Comparison of ENCODE assay signal across 16 cellular contexts in the genomic region with DNA sequence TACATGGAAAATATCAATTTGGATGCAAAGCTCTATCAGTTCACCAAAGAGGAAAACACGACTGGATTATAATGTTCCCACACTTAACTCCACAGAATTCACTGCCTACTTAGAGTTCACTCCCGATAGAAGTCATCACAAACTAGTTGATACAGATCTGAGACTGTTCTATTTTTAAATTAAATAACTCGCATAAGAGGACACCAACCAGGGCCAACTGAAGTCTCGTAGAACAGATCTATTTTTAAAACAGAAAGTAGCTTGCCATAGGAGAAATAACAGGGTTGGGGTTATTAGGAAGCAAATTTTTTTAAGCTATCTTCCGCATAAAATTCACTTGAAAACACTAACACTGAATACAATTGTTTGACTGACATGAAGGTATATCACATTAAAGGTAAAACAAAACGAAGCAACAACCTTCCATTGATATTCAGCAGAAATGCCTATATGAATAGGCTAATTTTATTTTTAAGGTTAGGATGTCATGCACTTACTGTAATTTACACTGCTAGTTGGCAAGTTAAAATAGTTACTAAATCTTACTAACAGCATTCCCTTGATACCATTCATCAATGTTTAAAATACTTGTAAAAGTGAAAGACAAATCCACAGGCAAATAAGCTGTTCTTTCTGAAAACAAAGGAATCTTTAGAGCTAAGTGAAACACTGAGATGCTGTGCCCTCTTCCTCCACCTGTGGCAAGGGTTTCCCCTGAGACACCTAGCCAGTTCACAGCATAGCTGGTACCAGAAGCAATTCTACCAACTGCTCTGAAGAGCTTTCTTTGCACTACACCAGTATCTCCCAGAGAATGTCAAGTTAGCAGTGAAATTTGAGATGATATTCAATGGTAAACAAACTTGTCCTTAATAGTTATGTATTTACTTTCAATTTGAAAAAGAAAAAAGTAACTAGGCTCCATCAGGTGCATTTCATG.
DNase-seq lines count a peak whose midpoint lies in the region; ATAC-seq, FAIRE-seq and TF ChIP-seq lines count a peak whose summit lies in the region.
"Had no signal": no experiment of that assay in that cellular context is flagged by ENCODE, and none has a peak within 500 bp of the region (broad histone marks: within the 10 kb centered on the region; RNA-seq: fewer than 3 reads in every experiment).

No MANE protein-coding gene starts in this region.

- H4K20me1 ChIP-seq in MM.1S (ENCODE audit: insufficient read depth, low read length) (no peaks in the 10 kb centered on the region), osteoblast (ENCODE audit: insufficient read depth, low read length) (no peaks in the 10 kb centered on the region)

- peaks cover 28% of the 10 kb centered on the region for H3K4me1 ChIP-seq in MM.1S (ENCODE audit: low read length)
- no peaks in the 10 kb centered on the region for H3K4me1 ChIP-seq in endocrine pancreas (ENCODE audit: control insufficient read depth, insufficient read depth, low read length)
- peaks cover 6% of the 10 kb centered on the region for H3K4me1 ChIP-seq in osteoblast (ENCODE audit: insufficient read depth, low read length)

- no peaks in the 10 kb centered on the region for H3K9me3 ChIP-seq in MM.1S (replicated peaks; ENCODE audit: insufficient read depth, low read length)
- no peaks in the 10 kb centered on the region for H3K9me3 ChIP-seq in endocrine pancreas (ENCODE audit: control insufficient read depth, low read length)
- no peaks in the 10 kb centered on the region for H3K9me3 ChIP-seq in osteoblast (ENCODE audit: low read depth, low read length)
- H3K9me3 ChIP-seq: Peyer's patch had no signal

- H2AFZ ChIP-seq in MM.1S (ENCODE audit: low read length) = peak overlapping the region; percentile 33; the same call in 1 of the 2 replicates
- no peak overlapping the region for H2AFZ ChIP-seq in osteoblast (ENCODE audit: low read length)

- no peaks in the 10 kb centered on the region for H3K79me2 ChIP-seq in MM.1S (ENCODE audit: low read length)
- no peaks in the 10 kb centered on the region for H3K79me2 ChIP-seq in osteoblast (ENCODE audit: insufficient read depth, low read length)

- intact Hi-C loops in left colon (cut with DNase I, micrococcal nuclease) = no loop called here

- TF ChIP-seq CTCF in MM.1S (IDR thresholded peaks at IDR 0.05; ENCODE audit: low read length) (0 out of 2 replicates have a peak, but pooled peaks have one; percentile 8), osteoblast (IDR thresholded peaks at IDR 0.05; ENCODE audit: extremely low read depth, low read depth, low read length) (no peak)

- FAIRE-seq in frontal cortex (lab: Jason Lieb, UNC) = no peak
- FAIRE-seq: bronchial epithelial cell, GM12892 had no signal

- peak overlapping the region; percentile 40; the same call in 1 of the 2 replicates for H3K27ac ChIP-seq in MM.1S (ENCODE audit: low read length)
- no peak overlapping the region for H3K27ac ChIP-seq in osteoblast (ENCODE audit: low read depth, low read length)

- H3K4me2 ChIP-seq in MM.1S (ENCODE audit: low read depth, low read length) (peak overlapping the region; percentile 63), osteoblast (ENCODE audit: insufficient read depth, low read length) (peak overlapping the region; percentile 54)

- H3K9ac ChIP-seq in MM.1S (ENCODE audit: low read length) (no peak overlapping the region), endocrine pancreas (ENCODE audit: control insufficient read depth, insufficient read depth, low read length) (no peak overlapping the region)

- no peaks in the 10 kb centered on the region for H3K9me2 ChIP-seq in MM.1S (replicated peaks; ENCODE audit: insufficient read depth, low read length)

- DNase-seq in NCI-H2171 treated with DMSO at 0.1 percent for 48 hours (lab: John Stamatoyannopoulos, UW) (peak; percentile 3), NCI-H2171 (lab: John Stamatoyannopoulos, UW) (no peak), MM.1S (peak; percentile 71), osteoblast (ENCODE audit: insufficient read length, low spot score, missing footprints) (no peak), frontal cortex (ENCODE audit: low spot score in 2 of 2) (no peak), left colon (no peak)
- DNase-seq: activated effector memory CD4-positive, alpha-beta T cell treated with anti-CD3 and anti-CD28 coated beads, Interleukin-2, amount 50 U/mL, for 16 hours; CD8-positive, alpha-beta memory T cell; islet precursor cell; naive thymus-derived CD8-positive, alpha-beta T cell; NCI-H446; Peyer's patch had no signal

- H3K27me3 ChIP-seq in MM.1S (replicated peaks; ENCODE audit: insufficient read depth, low read length) (no peaks in the 10 kb centered on the region), endocrine pancreas (ENCODE audit: control insufficient read depth, insufficient read depth, low read length) (no peaks in the 10 kb centered on the region), osteoblast (ENCODE audit: insufficient read depth, low read length) (no peaks in the 10 kb centered on the region)
- H3K27me3 ChIP-seq: Peyer's patch had no signal

- no peak for ATAC-seq in left colon
- no peak for ATAC-seq in HG02852 (IDR thresholded peaks at IDR 0.05; ENCODE audit: unreplicated experiment)
- ATAC-seq: naive thymus-derived CD8-positive, alpha-beta T cell had no signal

- H3K4me3 ChIP-seq in MM.1S (ENCODE audit: low read length) (peak overlapping the region; percentile 44), endocrine pancreas (ENCODE audit: control insufficient read depth, insufficient read depth, low read length) (peak overlapping the region; percentile 50), osteoblast (ENCODE audit: insufficient read depth, low read length) (peak overlapping the region; percentile 24)

- peaks cover 17% of the 10 kb centered on the region for H3F3A ChIP-seq in MM.1S (ENCODE audit: insufficient read depth, low read length)

- H3K36me3 ChIP-seq in MM.1S (replicated peaks; ENCODE audit: insufficient read depth, low read length) (no peaks in the 10 kb centered on the region), endocrine pancreas (ENCODE audit: control insufficient read depth, insufficient read depth, low read length) (no peaks in the 10 kb centered on the region), osteoblast (ENCODE audit: insufficient read depth, low read length) (no peaks in the 10 kb centered on the region)
- H3K36me3 ChIP-seq: Peyer's patch had no signal

Comparison
In these comparisons a context has a peak if more than half of its experiments do, and no peak if none do; other contexts are left out.
1. DNase-seq: peak in NCI-H2171 treated with DMSO at 0.1 percent for 48 hours (single experiment) and MM.1S (single experiment); none in NCI-H2171 (single experiment), osteoblast (single experiment), frontal cortex (0 of 2) and left colon (0 of 2).
2. Peak in every context shown above with its lines, with median percentiles within 50 percentile points of each other: H3K4me3 ChIP-seq.